8 cellular contexts compared by ENCODE assay signal in the genomic region with DNA sequence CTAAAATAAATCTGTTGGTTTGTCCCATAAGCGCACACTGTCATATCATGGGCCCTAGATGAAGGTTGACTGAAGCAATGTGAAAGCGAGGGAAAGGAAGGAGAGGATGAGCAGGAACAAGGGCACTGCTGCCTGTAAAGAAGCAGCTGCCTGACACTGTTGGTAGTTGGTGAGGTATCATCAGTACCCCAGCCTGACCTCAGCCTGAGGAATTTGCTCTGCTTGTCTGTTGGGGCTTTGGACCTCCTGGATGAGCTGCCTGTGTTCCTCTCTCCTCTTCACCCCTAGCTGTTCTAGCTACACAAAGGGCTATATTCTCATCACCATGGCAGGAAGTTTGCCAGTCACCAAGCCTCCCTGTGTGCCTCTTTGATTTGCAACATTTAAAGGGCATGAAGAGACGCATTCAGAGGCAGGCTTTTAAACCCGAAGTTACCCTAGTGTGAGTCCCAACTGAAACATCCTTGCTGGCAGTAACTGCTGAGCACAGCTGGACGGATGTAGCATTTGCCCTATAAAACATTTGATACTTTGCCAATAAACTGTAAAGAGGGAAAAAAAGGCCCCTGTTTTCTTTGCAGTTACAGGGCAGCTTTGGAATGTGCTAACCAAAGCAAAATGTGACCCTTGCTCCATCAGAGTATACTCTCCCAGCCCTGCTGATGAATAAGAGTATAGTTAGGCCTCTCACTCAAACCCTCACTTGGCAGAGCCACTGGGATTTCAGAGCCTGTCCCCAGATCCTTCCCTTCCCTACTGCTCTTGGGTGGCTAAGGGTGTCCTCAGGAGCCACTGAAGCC. TPM values are rescaled to one million over a fixed set of nuclear protein-coding genes. Genes with fewer than 3 reads are reported as not detected.
A peak's percentile ranks its signal among the peaks of the same experiment; 100 is the strongest.
DNase-seq lines count a peak whose midpoint lies in the region; ATAC-seq and TF ChIP-seq lines count a peak whose summit lies in the region.

No MANE protein-coding gene starts in this region.

- DNase-seq in HCEC 1CT (peak; percentile 86), brain microvascular endothelial cell (peak; percentile 79), left colon (peak; percentile 26 to 48), stomach (no peak)
- DNase-seq in naive thymus-derived CD4-positive, alpha-beta T cell = no peak
- DNase-seq in activated T-cell treated with anti-CD3 and anti-CD28 coated beads, Interleukin-2, amount 50 U/mL, for 24 hours = no peak

- H3K36me3 ChIP-seq in brain microvascular endothelial cell (replicated peaks) = no peaks in the 10 kb centered on the region
- H3K36me3 ChIP-seq in stomach = no peaks in the 10 kb centered on the region
- H3K36me3 ChIP-seq in naive thymus-derived CD4-positive, alpha-beta T cell (ENCODE audit: control insufficient read depth in 2 of 3, insufficient read depth in 3 of 3, low read length in 3 of 3) = no peaks in the 10 kb centered on the region

- TF ChIP-seq CTCF in brain microvascular endothelial cell (IDR thresholded peaks at IDR 0.05; ENCODE audit: low read depth, low read length, missing control alignments) (no peak), stomach (IDR thresholded peaks at IDR 0.05) (no peak)

- H3K4me3 Mint-ChIP-seq in naive thymus-derived CD4-positive, alpha-beta T cell = peak overlapping the region in 1 of 10 donors; percentile 60
- no peak overlapping the region for H3K4me3 Mint-ChIP-seq in activated T-cell treated with anti-CD3 and anti-CD28 coated beads, Interleukin-2, amount 50 U/mL, for 24 hours

- in situ Hi-C loops in brain microvascular endothelial cell (cut with HindIII; ENCODE audit: low pct_ligation_motif_present, low sequenced_read_pairs) = no loop called here

- H3K4me1 ChIP-seq in stomach = peaks cover 0 to 23% (median 14%) of the 10 kb centered on the region in 4 donors
- H3K4me1 ChIP-seq in naive thymus-derived CD4-positive, alpha-beta T cell (ENCODE audit: control insufficient read depth in 2 of 2, insufficient read depth in 2 of 2, low read length in 2 of 2) = peaks cover 0 to 4% of the 10 kb centered on the region in 2 donors

- peaks cover 5 to 11% (median 7%) of the 10 kb centered on the region in 7 donors for H3K4me1 Mint-ChIP-seq in naive thymus-derived CD4-positive, alpha-beta T cell
- peaks cover 6% of the 10 kb centered on the region for H3K4me1 Mint-ChIP-seq in activated T-cell treated with anti-CD3 and anti-CD28 coated beads, Interleukin-2, amount 50 U/mL, for 24 hours (ENCODE audit: low read depth)

- ATAC-seq in left colon = peak; percentile 67
- ATAC-seq in GM21447 (IDR thresholded peaks at IDR 0.05; ENCODE audit: unreplicated experiment) = no peak
- no peak for ATAC-seq in naive thymus-derived CD4-positive, alpha-beta T cell
- ATAC-seq in HG02870 (IDR thresholded peaks at IDR 0.05; ENCODE audit: unreplicated experiment) = no peak

- POLR2A ChIA-PET in naive thymus-derived CD4-positive, alpha-beta T cell (lab: Charles Lee) = no interaction called here

- H3K9me3 ChIP-seq in stomach = no peaks in the 10 kb centered on the region
- H3K9me3 ChIP-seq in naive thymus-derived CD4-positive, alpha-beta T cell (ENCODE audit: control insufficient read depth in 2 of 3, low read length in 3 of 3) = no peaks in the 10 kb centered on the region

- H3K27me3 ChIP-seq in brain microvascular endothelial cell (replicated peaks) = no peaks in the 10 kb centered on the region
- no peaks in the 10 kb centered on the region for H3K27me3 ChIP-seq in stomach
- no peaks in the 10 kb centered on the region for H3K27me3 ChIP-seq in naive thymus-derived CD4-positive, alpha-beta T cell (ENCODE audit: control insufficient read depth in 2 of 2, insufficient read depth in 2 of 2, low read length in 2 of 2)

- TF ChIP-seq POLR2A in stomach (IDR thresholded peaks at IDR 0.05) = no peak

- intact Hi-C loops in left colon (cut with DNase I, micrococcal nuclease) (loop anchor here in 1 of 2 donors (10.0 kb wide), 1 partner anchor 389 kb away; no protein-coding TSS in a partner anchor), stomach (cut with DNase I; ENCODE audit: low total_unique reads) (no loop called here)
- intact Hi-C loops in naive thymus-derived CD4-positive, alpha-beta T cell (cut with micrococcal nuclease) = loop anchor here in 1 of 2 donors (10.0 kb wide), 2 partner anchors 139 to 259 kb away; no protein-coding TSS in a partner anchor

- no peak overlapping the region for H3K27ac ChIP-seq in brain microvascular endothelial cell
- peak overlapping the region; percentile 3 to 62 (median 60) for H3K27ac ChIP-seq in stomach
- no peak overlapping the region for H3K27ac ChIP-seq in naive thymus-derived CD4-positive, alpha-beta T cell (ENCODE audit: low read depth, low read length)

- TF ChIP-seq EP300 in stomach (IDR thresholded peaks at IDR 0.05) = no peak

- H3K9me3 Mint-ChIP-seq in naive thymus-derived CD4-positive, alpha-beta T cell = no peaks in the 10 kb centered on the region
- H3K9me3 Mint-ChIP-seq in activated T-cell treated with anti-CD3 and anti-CD28 coated beads, Interleukin-2, amount 50 U/mL, for 24 hours = no peaks in the 10 kb centered on the region

- H3K36me3 Mint-ChIP-seq in naive thymus-derived CD4-positive, alpha-beta T cell = no peaks in the 10 kb centered on the region
- H3K36me3 Mint-ChIP-seq in activated T-cell treated with anti-CD3 and anti-CD28 coated beads, Interleukin-2, amount 50 U/mL, for 24 hours (ENCODE audit: low read depth) = no peaks in the 10 kb centered on the region

- WGBS in stomach, 5 donors = 48 to 56% (median 51%) methylated on average over 5 of the region's 5 CpGs

- CTCF ChIA-PET in naive thymus-derived CD4-positive, alpha-beta T cell (lab: Charles Lee) = interaction anchor here (0.5 kb wide), 1 partner anchor 156 kb away, joined by 3 read pairs; no protein-coding TSS in a partner anchor

- H3K27me3 Mint-ChIP-seq in naive thymus-derived CD4-positive, alpha-beta T cell = peaks cover 0 to 12% (median 1%) of the 10 kb centered on the region in 5 donors
- peaks cover 12% of the 10 kb centered on the region for H3K27me3 Mint-ChIP-seq in activated T-cell treated with anti-CD3 and anti-CD28 coated beads, Interleukin-2, amount 50 U/mL, for 24 hours

- H3K27ac Mint-ChIP-seq in naive thymus-derived CD4-positive, alpha-beta T cell = no peak overlapping the region
- no peak overlapping the region for H3K27ac Mint-ChIP-seq in activated T-cell treated with anti-CD3 and anti-CD28 coated beads, Interleukin-2, amount 50 U/mL, for 24 hours

- H3K4me3 ChIP-seq in brain microvascular endothelial cell (ENCODE audit: low read depth, low read length) (no peak overlapping the region), stomach (no peak overlapping the region)
- no peak overlapping the region for H3K4me3 ChIP-seq in naive thymus-derived CD4-positive, alpha-beta T cell (ENCODE audit: low read length)

RNA-seq across cellular contexts. Expression of gene SPATA6, which starts 22.2 kb away (rescaled TPM):
- total RNA-seq in left colon = 10 to 100 TPM; 11.2 to 15.0 TPM
- 10 to 100 TPM; 12.0 to 59.1 (median 20.4) TPM for total RNA-seq in stomach
- polyA plus RNA-seq in stomach = 10 to 100 TPM in 1 of 3 donors, 1 to 10 TPM in 2; 3.1 to 12.4 (median 3.2) TPM
- total RNA-seq in naive thymus-derived CD4-positive, alpha-beta T cell = 10 to 100 TPM in 1 of 5 experiments, 1 to 10 TPM in 4; 1.0 to 11.2 (median 5.4) TPM
- polyA plus RNA-seq in naive thymus-derived CD4-positive, alpha-beta T cell = 1 to 10 TPM; 2.4 TPM

Comparison
In these comparisons a context has a peak if more than half of its experiments do, and no peak if none do; other contexts are left out.
1. DNase-seq: peak in HCEC 1CT (single experiment), brain microvascular endothelial cell (single experiment) and left colon (2 of 2); none in stomach (single experiment), naive thymus-derived CD4-positive, alpha-beta T cell (0 of 9) and activated T-cell treated with anti-CD3 and anti-CD28 coated beads, Interleukin-2, amount 50 U/mL, for 24 hours (single experiment).
2. H3K27ac ChIP-seq: peak in stomach (5 of 5); none in brain microvascular endothelial cell (single experiment) and naive thymus-derived CD4-positive, alpha-beta T cell (single experiment).